ENCODE assay signal across 16 cellular contexts in genomic region chr5:59158637-59159391, GRCh38.
DNase-seq lines count a peak whose midpoint lies in the region; ATAC-seq and TF ChIP-seq lines count a peak whose summit lies in the region.
"Had no signal": no experiment of that assay in that cellular context is flagged by ENCODE, and none has a peak within 500 bp of the region (broad histone marks: within the 10 kb centered on the region; RNA-seq: fewer than 3 reads in every experiment).

No MANE protein-coding gene starts in this region.

- H3K4me3 ChIP-seq in left lung: no peak overlapping the region
- no peak overlapping the region for H3K4me3 ChIP-seq in tibial artery
- H3K4me3 ChIP-seq: K562 had no signal

- H3K36me3 ChIP-seq in left lung: no peaks in the 10 kb centered on the region
- H3K36me3 ChIP-seq in tibial artery: no peaks in the 10 kb centered on the region

- H3K36me3 Mint-ChIP-seq in activated CD4-positive, alpha-beta T cell treated with anti-CD3 and anti-CD28 coated beads, Interleukin-2, amount 10 ng/mL, durations not matched to agents 24 days and 14 days (ENCODE audit: low read depth): no peaks in the 10 kb centered on the region

- no peaks in the 10 kb centered on the region for H3K9me3 Mint-ChIP-seq in activated CD4-positive, alpha-beta T cell treated with anti-CD3 and anti-CD28 coated beads, Interleukin-2, amount 10 ng/mL, durations not matched to agents 24 days and 14 days
- H3K9me3 Mint-ChIP-seq: CD4-positive, alpha-beta T cell had no signal

- H3K27me3 Mint-ChIP-seq in activated CD4-positive, alpha-beta T cell treated with anti-CD3 and anti-CD28 coated beads, Interleukin-2, amount 10 ng/mL, durations not matched to agents 24 days and 14 days: no peaks in the 10 kb centered on the region
- H3K27me3 Mint-ChIP-seq: CD4-positive, alpha-beta T cell had no signal

- DNase-seq in activated CD4-positive, alpha-beta T cell treated with anti-CD3 and anti-CD28 coated beads, Interleukin-2, amount 10 ng/mL, durations not matched to agents 24 days and 14 days: peak; percentile 34
- no peak for DNase-seq in activated CD4-positive, alpha-beta T cell treated with anti-CD3 and anti-CD28 coated beads, Interleukin-2, amount 50 U/mL, for 1 hour
- DNase-seq in Right ventricle myocardium superior (no peak), left lung (no peak), tibial artery (no peak), NCI-H526 (lab: John Stamatoyannopoulos, UW) (no peak), OCI-M2 (lab: John Stamatoyannopoulos, UW; ENCODE audit: unreplicated experiment) (no peak), globus pallidus (ENCODE audit: low spot score) (no peak)
- DNase-seq: 8988T; CD4-positive, alpha-beta T cell; EL; NCI-H1105; NCI-H2081 treated with DMSO at 0.1 percent for 48 hours; OCI-M1; RPMI8226 had no signal

- H3K9me3 ChIP-seq in left lung: no peaks in the 10 kb centered on the region
- no peaks in the 10 kb centered on the region for H3K9me3 ChIP-seq in tibial artery

- H3K27ac ChIP-seq in left lung (peak overlapping the region in 1 of 2 donors; percentile 0), tibial artery (peak overlapping the region; percentile 55 to 68)

- H3K27me3 ChIP-seq in left lung (no peaks in the 10 kb centered on the region), tibial artery (no peaks in the 10 kb centered on the region)

- H3K4me3 Mint-ChIP-seq in activated CD4-positive, alpha-beta T cell treated with anti-CD3 and anti-CD28 coated beads, Interleukin-2, amount 10 ng/mL, durations not matched to agents 24 days and 14 days: no peak overlapping the region
- H3K4me3 Mint-ChIP-seq: CD4-positive, alpha-beta T cell had no signal

- H3K27ac Mint-ChIP-seq in activated CD4-positive, alpha-beta T cell treated with anti-CD3 and anti-CD28 coated beads, Interleukin-2, amount 10 ng/mL, durations not matched to agents 24 days and 14 days: no peak overlapping the region
- H3K27ac Mint-ChIP-seq: CD4-positive, alpha-beta T cell had no signal

- ATAC-seq in Right ventricle myocardium superior (ENCODE audit: poor library complexity): peak; percentile 24
- ATAC-seq in left lung: peak; percentile 84
- ATAC-seq: K562 had no signal

- H3K4me1 ChIP-seq in left lung: peaks cover 0 to 7% of the 10 kb centered on the region in 2 donors
- H3K4me1 ChIP-seq in tibial artery: peaks cover 0 to 31% (median 7%) of the 10 kb centered on the region in 4 donors

- peaks cover 13% of the 10 kb centered on the region for H3K4me1 Mint-ChIP-seq in activated CD4-positive, alpha-beta T cell treated with anti-CD3 and anti-CD28 coated beads, Interleukin-2, amount 10 ng/mL, durations not matched to agents 24 days and 14 days

- intact Hi-C loops in activated CD4-positive, alpha-beta T cell treated with anti-CD3 and anti-CD28 coated beads, Interleukin-2, amount 10 ng/mL, durations not matched to agents 24 days and 14 days (cut with micrococcal nuclease): no loop called here
- intact Hi-C loops in Right ventricle myocardium superior (cut with DNase I): loop anchor here (10.0 kb wide), 1 partner anchor 124 kb away; no protein-coding TSS in a partner anchor
- intact Hi-C loops in left lung (cut with DNase I): no loop called here
- intact Hi-C loops in tibial artery (cut with DNase I; ENCODE audit: low total_unique reads): no loop called here

- TF ChIP-seq CTCF in left lung (IDR thresholded peaks at IDR 0.05) (no peak), tibial artery (IDR thresholded peaks at IDR 0.05) (no peak)
